In genomic region chr6:32153252-32153834, GRCh38 we compare ENCODE assay signal across 8 cellular contexts. TPM values are rescaled to one million over a fixed set of nuclear protein-coding genes. Genes with fewer than 3 reads are reported as not detected.
A peak's percentile ranks its signal among the peaks of the same experiment; 100 is the strongest.
DNase-seq lines count a peak whose midpoint lies in the region; ATAC-seq and TF ChIP-seq lines count a peak whose summit lies in the region.

No MANE protein-coding gene starts in this region.

- CTCF ChIA-PET in HEK293T (lab: Yijun Ruan, JAX): no interaction called here

- H3K79me2 ChIP-seq in ACC112 (ENCODE audit: control insufficient read depth, insufficient read depth, low read length, unreplicated experiment) (peaks cover 20% of the 10 kb centered on the region), osteoblast (ENCODE audit: insufficient read depth, low read length) (peaks cover 18% of the 10 kb centered on the region)

- H2AFZ ChIP-seq in ACC112 (ENCODE audit: low read length, unreplicated experiment) (peak overlapping the region; percentile 61), osteoblast (ENCODE audit: low read length) (peak overlapping the region; percentile 97)

- H3K9me3 ChIP-seq in WERI-Rb-1 (ENCODE audit: severe bottlenecking) (peaks cover 2% of the 10 kb centered on the region), osteoblast (ENCODE audit: low read depth, low read length) (no peaks in the 10 kb centered on the region)

- H4K20me1 ChIP-seq in osteoblast (ENCODE audit: insufficient read depth, low read length): peaks cover 6% of the 10 kb centered on the region

- H3K27ac ChIP-seq in ACC112 (ENCODE audit: low read depth, low read length): peak overlapping the region; percentile 75
- H3K27ac ChIP-seq in WERI-Rb-1: peak overlapping the region; percentile 85
- peak overlapping the region; percentile 90 for H3K27ac ChIP-seq in osteoblast (ENCODE audit: low read depth, low read length)

- DNase-seq in HEK293T (ENCODE audit: extremely low spot score): peak; percentile 59
- no peak for DNase-seq in WERI-Rb-1
- peak; percentile 67 for DNase-seq in fibroblast of villous mesenchyme (ENCODE audit: low read depth)
- peak; percentile 76 for DNase-seq in osteoblast (ENCODE audit: insufficient read length, low spot score, missing footprints)
- DNase-seq in SKM-1 treated with dmso at 0.1 percent for 144 hours (lab: John Stamatoyannopoulos, UW; ENCODE audit: unreplicated experiment): no peak

- H3K4me3 ChIP-seq in ACC112 (ENCODE audit: low read depth, low read length) (peak overlapping the region; percentile 96), WERI-Rb-1 (ENCODE audit: low read depth, low read length) (peak overlapping the region; percentile 82), fibroblast of villous mesenchyme (ENCODE audit: low read depth, low read length) (peak overlapping the region; percentile 75), osteoblast (ENCODE audit: insufficient read depth, low read length) (peak overlapping the region; percentile 97)

- H3K27me3 ChIP-seq in ACC112 (ENCODE audit: insufficient read depth, low read length): no peaks in the 10 kb centered on the region
- H3K27me3 ChIP-seq in WERI-Rb-1 (ENCODE audit: insufficient read depth, low read depth, severe bottlenecking): no peaks in the 10 kb centered on the region
- H3K27me3 ChIP-seq in osteoblast (ENCODE audit: insufficient read depth, low read length): peaks cover 12% of the 10 kb centered on the region

- H3K4me2 ChIP-seq in osteoblast (ENCODE audit: insufficient read depth, low read length): peak overlapping the region; percentile 91

- POLR2A ChIA-PET in HEK293T (lab: Yijun Ruan, JAX): interaction anchor here (1.0 to 2.2 kb wide), 7 partner anchors 19 to 42 kb away, joined by 3 to 57 read pairs (median 7); partner anchors contain the start of genes ATF6B, FKBPL and PBX2

- TF ChIP-seq CTCF in WERI-Rb-1 (IDR thresholded peaks at IDR 0.05; ENCODE audit: low read depth, low read length): 0 out of 2 replicates have a peak, but pooled peaks have one; percentile 20
- peak; percentile 47 for TF ChIP-seq CTCF in fibroblast of villous mesenchyme (IDR thresholded peaks at IDR 0.05; ENCODE audit: insufficient read depth, low read depth, low read length)
- no peak for TF ChIP-seq CTCF in osteoblast (IDR thresholded peaks at IDR 0.05; ENCODE audit: extremely low read depth, low read depth, low read length)

- peaks cover 11% of the 10 kb centered on the region; the same call in 1 of the 2 replicates for H3K36me3 ChIP-seq in ACC112 (ENCODE audit: insufficient read depth, low read length)
- H3K36me3 ChIP-seq in WERI-Rb-1: peaks cover 35% of the 10 kb centered on the region
- H3K36me3 ChIP-seq in osteoblast (ENCODE audit: insufficient read depth, low read length): peaks cover 9% of the 10 kb centered on the region

- ATAC-seq in GM21526 (IDR thresholded peaks at IDR 0.05; ENCODE audit: low FRiP score, unreplicated experiment) (no peak), HG02938 (IDR thresholded peaks at IDR 0.05; ENCODE audit: unreplicated experiment) (no peak)

- H3K4me1 ChIP-seq in ACC112 (ENCODE audit: control insufficient read depth, insufficient read depth, low read length, unreplicated experiment) (peaks cover 23% of the 10 kb centered on the region), osteoblast (ENCODE audit: insufficient read depth, low read length) (peaks cover 24% of the 10 kb centered on the region)

TF ChIP-seq in HEK293T, 16 proteins besides CTCF, POLR2A, EP300 and RAD21:
- TF ChIP-seq FOXK2 (IDR thresholded peaks at IDR 0.05) (no peak), ARNT (IDR thresholded peaks at IDR 0.05) (no peak), FOXA1 (IDR thresholded peaks at IDR 0.05) (no peak), NFRKB (IDR thresholded peaks at IDR 0.05) (no peak), FOXM1 (IDR thresholded peaks at IDR 0.05; ENCODE audit: borderline replicate concordance) (no peak)

RNA-seq across cellular contexts. Expression of gene PPT2, which starts 0.6 kb away (rescaled TPM):
- total RNA-seq in fibroblast of villous mesenchyme (14.8 and 22.9 TPM in 2 replicates), osteoblast (6.5 and 8.3 TPM in 2 replicates)

RNA-seq across cellular contexts. Expression of gene PRRT1, which starts 1.6 kb away (rescaled TPM):
- total RNA-seq in fibroblast of villous mesenchyme (under 0.01 and 0.32 TPM in 2 replicates), osteoblast (under 0.01 TPM in 1 of 2 replicates, not detected in the other)

RNA-seq across cellular contexts. Expression of gene EGFL8, which starts 11.1 kb away (rescaled TPM):
- total RNA-seq in fibroblast of villous mesenchyme (0.97 and 2.6 TPM in 2 replicates), osteoblast (0.29 and 0.36 TPM in 2 replicates)

RNA-seq across cellular contexts. Expression of gene AGPAT1, which starts 22.5 kb away (rescaled TPM):
- 21.9 and 30.2 TPM in 2 replicates for total RNA-seq in fibroblast of villous mesenchyme
- 17.4 and 19.2 TPM in 2 replicates for total RNA-seq in osteoblast

RNA-seq across cellular contexts. Expression of gene FKBPL, which starts 23.3 kb away (rescaled TPM):
- total RNA-seq in fibroblast of villous mesenchyme: 6.4 and 6.9 TPM in 2 replicates
- 9.8 and 11.5 TPM in 2 replicates for total RNA-seq in osteoblast

Comparison
In these comparisons a context has a peak if more than half of its experiments do, and no peak if none do; other contexts are left out.
1. DNase-seq: peak in HEK293T (single experiment), fibroblast of villous mesenchyme (single experiment) and osteoblast (single experiment); none in WERI-Rb-1 (single experiment) and SKM-1 treated with dmso at 0.1 percent for 144 hours (single experiment).
2. Peak in every context shown above with its lines, with median percentiles within 50 percentile points of each other: H3K27ac ChIP-seq and H3K4me3 ChIP-seq.